10 cellular contexts compared by ENCODE assay signal in the genomic region with DNA sequence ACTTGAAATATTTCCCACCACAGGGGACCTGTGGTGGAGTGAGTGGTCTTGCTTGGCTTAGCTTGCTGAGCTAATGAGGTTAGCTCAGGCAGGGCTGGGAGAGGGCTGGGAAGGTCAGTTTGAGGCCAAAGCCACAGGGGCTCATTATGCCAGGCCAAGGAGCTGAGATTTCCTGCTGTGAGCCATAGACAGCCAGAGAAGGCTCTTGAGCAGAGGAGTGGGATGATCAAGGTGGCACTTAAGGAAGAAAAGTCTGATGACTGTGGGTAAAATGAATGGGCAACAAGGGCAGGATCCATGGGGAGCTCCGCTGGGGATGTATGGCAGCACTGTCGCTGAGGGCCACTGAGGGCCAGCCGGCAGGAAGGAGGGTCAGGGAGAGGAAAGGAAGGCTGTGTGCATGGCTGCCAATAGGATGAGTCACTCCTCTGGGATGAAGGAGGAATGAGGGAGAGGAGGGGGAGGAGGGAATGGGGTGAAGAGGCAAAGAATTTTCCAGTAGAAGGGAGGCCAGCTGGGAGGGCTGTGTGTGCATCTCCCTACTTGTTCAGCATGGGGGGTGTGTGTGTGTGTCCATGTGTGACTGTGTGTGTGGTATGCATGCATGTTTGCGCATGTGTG. TPM values are rescaled to one million over a fixed set of nuclear protein-coding genes. Genes with fewer than 3 reads are reported as not detected.
DNase-seq lines count a peak whose midpoint lies in the region; ATAC-seq and TF ChIP-seq lines count a peak whose summit lies in the region.
"Had no signal": no experiment of that assay in that cellular context is flagged by ENCODE, and none has a peak within 500 bp of the region (broad histone marks: within the 10 kb centered on the region; RNA-seq: fewer than 3 reads in every experiment).

No MANE protein-coding gene starts in this region.

- H3K27ac ChIP-seq in PC-3 (ENCODE audit: low read length) (peak overlapping the region; percentile 48), fibroblast of lung (ENCODE audit: insufficient read depth, low read length) (peak overlapping the region; percentile 67)

- TF ChIP-seq CTCF in PC-3 (conservative IDR thresholded peaks at IDR 0.05; ENCODE audit: low read depth, low read length) (no peak), fibroblast of lung (conservative IDR thresholded peaks at IDR 0.05 in 1 of 2, IDR thresholded peaks at IDR 0.05 in 1 of 2; ENCODE audit: low read depth in 1 of 2, low read length in 2 of 2) (no peak)

- no peak overlapping the region for H3K4me3 ChIP-seq in PC-3 (ENCODE audit: low read length)
- H3K4me3 ChIP-seq in fibroblast of lung (replicated peaks in 1 of 4; ENCODE audit: control extremely low read depth in 1 of 4, insufficient read depth in 1 of 4, low read depth in 3 of 4, low read length in 4 of 4) = no peak overlapping the region
- H3K4me3 ChIP-seq: breast epithelium had no signal

- H3K27me3 ChIP-seq in PC-3 (ENCODE audit: low read length) (no peaks in the 10 kb centered on the region), fibroblast of lung (ENCODE audit: control insufficient read depth, insufficient read depth, low read length) (no peaks in the 10 kb centered on the region)
- H3K27me3 ChIP-seq: breast epithelium had no signal

- peak; percentile 58 for ATAC-seq in PC-3
- no peak for ATAC-seq in GM21447 (IDR thresholded peaks at IDR 0.05; ENCODE audit: unreplicated experiment)
- ATAC-seq in HG02678 (IDR thresholded peaks at IDR 0.05; ENCODE audit: unreplicated experiment) = no peak

- no peaks in the 10 kb centered on the region for H3F3A ChIP-seq in PC-3 (ENCODE audit: low read length, unreplicated experiment)

- POLR2A ChIA-PET in PC-3 (lab: Charles Lee; ENCODE audit: unreplicated experiment) = no interaction called here

- H4K20me1 ChIP-seq in PC-3 (ENCODE audit: low read length) (no peaks in the 10 kb centered on the region), fibroblast of lung (ENCODE audit: control insufficient read depth, extremely low read depth, insufficient read depth, low read length) (no peaks in the 10 kb centered on the region)

- H3K9ac ChIP-seq in PC-3 (ENCODE audit: low read length) = peak overlapping the region; percentile 26; the same call in 1 of the 2 replicates
- no peak overlapping the region for H3K9ac ChIP-seq in fibroblast of lung (ENCODE audit: insufficient read depth, low read length)

- no peaks in the 10 kb centered on the region for H3K9me3 ChIP-seq in PC-3 (ENCODE audit: low read length)
- H3K9me3 ChIP-seq in fibroblast of lung (ENCODE audit: control insufficient read depth, insufficient read depth, low read depth, low read length) = no peaks in the 10 kb centered on the region
- H3K9me3 ChIP-seq: breast epithelium had no signal

- no peaks in the 10 kb centered on the region for H3K9me2 ChIP-seq in PC-3 (replicated peaks; ENCODE audit: low read length)

- H3K79me2 ChIP-seq in PC-3 (ENCODE audit: low read length) (no peaks in the 10 kb centered on the region), fibroblast of lung (ENCODE audit: control insufficient read depth, insufficient read depth, low read length) (no peaks in the 10 kb centered on the region)

- CTCF ChIA-PET in PC-3 (lab: Charles Lee) = no interaction called here

- peak overlapping the region; percentile 56; the same call in 1 of the 2 replicates for H2AFZ ChIP-seq in PC-3 (ENCODE audit: low read length)
- peak overlapping the region; percentile 46 for H2AFZ ChIP-seq in fibroblast of lung (ENCODE audit: low read length)

- H3K4me2 ChIP-seq in PC-3 (ENCODE audit: low read length) (peak overlapping the region; percentile 58), fibroblast of lung (ENCODE audit: extremely low read depth, insufficient read depth, low read length) (peak overlapping the region; percentile 46)

- BruUV-seq in PC-3 (replicated peaks; lab: Mats Ljungman, UMichigan) = no TSS peak

- peaks cover 51% of the 10 kb centered on the region for H3K4me1 ChIP-seq in PC-3 (ENCODE audit: insufficient read depth, low read length)
- H3K4me1 ChIP-seq in fibroblast of lung (ENCODE audit: control insufficient read depth, extremely low read depth, insufficient read depth, low read length) = peaks cover 16% of the 10 kb centered on the region
- H3K4me1 ChIP-seq: breast epithelium had no signal

- DNase-seq in AG08395 (ENCODE audit: low spot score) (peak; percentile 87), PC-3 (peak; percentile 86), fibroblast of lung (ENCODE audit: low read depth in 2 of 2) (peak; percentile 87 to 93), myocyte (ENCODE audit: low read depth) (peak; percentile 88), hippocampal formation (lab: John Stamatoyannopoulos, UW) (no peak), GM19240 (ENCODE audit: insufficient read length, low spot score) (no peak)
- DNase-seq: CD4-positive, alpha-beta memory T cell had no signal

- no peaks in the 10 kb centered on the region for H3K36me3 ChIP-seq in PC-3 (ENCODE audit: low read depth, low read length)
- H3K36me3 ChIP-seq in fibroblast of lung (ENCODE audit: control insufficient read depth, insufficient read depth, low read length) = no peaks in the 10 kb centered on the region
- H3K36me3 ChIP-seq: breast epithelium had no signal

- intact Hi-C loops in PC-3 (cut with micrococcal nuclease) = loop anchor here (1.0 kb wide), 1 partner anchor 37 kb away; no protein-coding TSS in a partner anchor

RNA-seq across cellular contexts. Expression of gene ZNF488, which starts 18.7 kb away (rescaled TPM):
- total RNA-seq in PC-3 (2014; rRNA removed) = 1.7 and 2.1 TPM in 2 replicates
- total RNA-seq in fibroblast of lung = under 0.01 TPM in 1 of 2 replicates, not detected in the other
- polyA plus RNA-seq in fibroblast of lung = 0.07 TPM in 2 replicates
- 0.06 TPM in 1 of 2 replicates, not detected in the other for polyA plus RNA-seq in fibroblast of lung (2012)
- polyA minus RNA-seq in fibroblast of lung (ENCODE audit: low replicate concordance) = not detected in 2 replicates
- 0.19 and 0.31 TPM in 2 replicates for total RNA-seq in myocyte
- 0.03 TPM for polyA plus RNA-seq in myocyte (2012)
- total RNA-seq: CD4-positive, alpha-beta memory T cell had no signal

RNA-seq across cellular contexts. Expression of gene RBP3, which starts 54.6 kb away (rescaled TPM):
- total RNA-seq in PC-3 (2014; rRNA removed) (not detected in 2 replicates), fibroblast of lung (not detected in 2 replicates), myocyte (not detected in 2 replicates)
- not detected in 2 replicates for polyA plus RNA-seq in fibroblast of lung
- not detected in 2 replicates for polyA plus RNA-seq in fibroblast of lung (2012)
- not detected in 2 replicates for polyA minus RNA-seq in fibroblast of lung (ENCODE audit: low replicate concordance)
- polyA plus RNA-seq in myocyte (2012) = not detected
- total RNA-seq: breast epithelium; CD4-positive, alpha-beta memory T cell had no signal
- polyA plus RNA-seq: CD4-positive, alpha-beta memory T cell had no signal

Comparison
In these comparisons a context has a peak if more than half of its experiments do, and no peak if none do; other contexts are left out.
1. DNase-seq: peak in AG08395 (single experiment), PC-3 (single experiment), fibroblast of lung (2 of 2) and myocyte (single experiment); none in hippocampal formation (0 of 2) and GM19240 (single experiment).